In the genomic region with DNA sequence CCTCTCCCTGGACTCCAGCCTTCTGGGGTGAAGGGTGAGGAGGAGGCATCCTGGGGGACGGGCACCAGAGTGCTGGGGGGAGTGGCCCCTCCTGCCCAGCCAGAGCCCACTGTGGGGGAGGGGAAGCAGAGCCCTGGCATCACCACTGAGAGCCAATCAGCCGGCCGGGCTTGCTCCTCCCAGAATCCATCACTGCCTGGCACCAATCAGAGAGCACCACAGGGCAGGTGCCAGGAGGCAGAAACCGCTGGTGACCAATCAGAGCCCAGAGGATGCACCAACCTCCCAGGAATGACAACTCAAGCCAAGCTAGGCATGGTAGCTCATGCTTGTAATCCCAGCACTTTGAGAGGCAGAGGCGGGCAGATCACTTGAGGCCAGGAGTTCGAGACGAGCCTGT, we compare ENCODE assay signal across 12 cellular contexts.
"Had no signal": no experiment of that assay in that cellular context is flagged by ENCODE, and none has a peak within 500 bp of the region (broad histone marks: within the 10 kb centered on the region; RNA-seq: fewer than 3 reads in every experiment).

No MANE protein-coding gene starts in this region.

- DNase-seq: activated CD4-positive, alpha-beta memory T cell treated with anti-CD3 and anti-CD28 coated beads, Interleukin-2, amount 10 ng/mL, durations not matched to agents 7 days and 5 days; activated naive CD4-positive, alpha-beta T cell treated with anti-CD3 and anti-CD28 coated beads for 36 hours; foreskin keratinocyte; mammary epithelial cell; naive thymus-derived CD4-positive, alpha-beta T cell; occipital lobe had no signal

- H3K4me3 ChIP-seq: cardiac muscle cell, prostate gland, right lobe of liver had no signal

- ATAC-seq: activated CD4-positive, CD25-positive, alpha-beta regulatory T cell treated with anti-CD3 and anti-CD28 coated beads, Interleukin-2, amount 50 U/mL, for 24 hours; foreskin keratinocyte; naive thymus-derived CD4-positive, alpha-beta T cell; right lobe of liver; stimulated activated memory B cell treated with anti-CD40 and anti-IgM and Interleukin-4, amounts not matched to agents 10 μg/mL and 1 μg/mL and 100 μg/mL, for 72 hours had no signal

- H3K27ac Mint-ChIP-seq: activated CD4-positive, alpha-beta memory T cell treated with anti-CD3 and anti-CD28 coated beads, Interleukin-2, amount 10 ng/mL, durations not matched to agents 7 days and 5 days; activated naive CD4-positive, alpha-beta T cell treated with anti-CD3 and anti-CD28 coated beads for 36 hours; naive thymus-derived CD4-positive, alpha-beta T cell; stimulated activated memory B cell treated with anti-CD40 and anti-IgM and Interleukin-4, amounts not matched to agents 10 μg/mL and 1 μg/mL and 100 μg/mL, for 72 hours; type B pancreatic cell had no signal

- H3K9me3 Mint-ChIP-seq: activated CD4-positive, alpha-beta memory T cell treated with anti-CD3 and anti-CD28 coated beads, Interleukin-2, amount 10 ng/mL, durations not matched to agents 7 days and 5 days; activated naive CD4-positive, alpha-beta T cell treated with anti-CD3 and anti-CD28 coated beads for 36 hours; naive thymus-derived CD4-positive, alpha-beta T cell; stimulated activated memory B cell treated with anti-CD40 and anti-IgM and Interleukin-4, amounts not matched to agents 10 μg/mL and 1 μg/mL and 100 μg/mL, for 72 hours; type B pancreatic cell had no signal

- H3K36me3 ChIP-seq: cardiac muscle cell, prostate gland, right lobe of liver had no signal

- H3K27me3 ChIP-seq: cardiac muscle cell, right lobe of liver had no signal

- H3K4me3 Mint-ChIP-seq: activated CD4-positive, alpha-beta memory T cell treated with anti-CD3 and anti-CD28 coated beads, Interleukin-2, amount 10 ng/mL, durations not matched to agents 7 days and 5 days; activated naive CD4-positive, alpha-beta T cell treated with anti-CD3 and anti-CD28 coated beads for 36 hours; naive thymus-derived CD4-positive, alpha-beta T cell; stimulated activated memory B cell treated with anti-CD40 and anti-IgM and Interleukin-4, amounts not matched to agents 10 μg/mL and 1 μg/mL and 100 μg/mL, for 72 hours; type B pancreatic cell had no signal

- H3K9me3 ChIP-seq: prostate gland, right lobe of liver had no signal

- H3K27ac ChIP-seq: foreskin keratinocyte, right lobe of liver had no signal

- H3K36me3 Mint-ChIP-seq: naive thymus-derived CD4-positive, alpha-beta T cell; stimulated activated memory B cell treated with anti-CD40 and anti-IgM and Interleukin-4, amounts not matched to agents 10 μg/mL and 1 μg/mL and 100 μg/mL, for 72 hours; type B pancreatic cell had no signal

- H3K4me1 Mint-ChIP-seq: activated CD4-positive, alpha-beta memory T cell treated with anti-CD3 and anti-CD28 coated beads, Interleukin-2, amount 10 ng/mL, durations not matched to agents 7 days and 5 days; naive thymus-derived CD4-positive, alpha-beta T cell; stimulated activated memory B cell treated with anti-CD40 and anti-IgM and Interleukin-4, amounts not matched to agents 10 μg/mL and 1 μg/mL and 100 μg/mL, for 72 hours had no signal
